Comparison of ENCODE assay signal across 17 cellular contexts in the genomic region with DNA sequence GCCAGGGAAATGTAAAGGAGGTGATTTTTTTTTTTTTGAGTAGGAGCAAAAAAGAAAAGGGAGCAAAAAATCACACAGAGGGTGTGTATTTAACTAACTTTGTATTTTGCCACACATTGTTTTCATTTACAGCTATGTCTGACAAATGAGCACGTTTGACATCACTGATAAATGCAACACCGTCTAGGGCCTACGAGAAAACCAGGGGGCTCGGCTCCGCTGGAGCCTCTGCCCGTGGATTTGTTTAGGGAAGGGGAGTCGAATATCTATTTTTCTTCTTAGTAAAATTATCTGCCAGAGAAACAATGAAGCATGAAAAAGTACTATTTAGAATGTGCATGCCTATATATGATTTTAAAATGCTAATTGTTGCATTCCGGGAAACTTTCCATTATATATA. TPM values are rescaled to one million over a fixed set of nuclear protein-coding genes. Genes with fewer than 3 reads are reported as not detected.
DNase-seq lines count a peak whose midpoint lies in the region; ATAC-seq and TF ChIP-seq lines count a peak whose summit lies in the region.
"Had no signal": no experiment of that assay in that cellular context is flagged by ENCODE, and none has a peak within 500 bp of the region (broad histone marks: within the 10 kb centered on the region; RNA-seq: fewer than 3 reads in every experiment).

No MANE protein-coding gene starts in this region.

- ATAC-seq in activated T-cell treated with anti-CD3 and anti-CD28 coated beads, Interleukin-2, amount 50 U/mL, for 4 hours, result no peak
- ATAC-seq in GM18907 (IDR thresholded peaks at IDR 0.05; ENCODE audit: unreplicated experiment), result no peak
- no peak for ATAC-seq in HG03097 (IDR thresholded peaks at IDR 0.05; ENCODE audit: low FRiP score, unreplicated experiment)
- ATAC-seq: naive thymus-derived CD4-positive, alpha-beta T cell had no signal

- peaks cover 26% of the 10 kb centered on the region for H3K36me3 Mint-ChIP-seq in activated T-cell treated with anti-CD3 and anti-CD28 coated beads, Interleukin-2, amount 50 U/mL, for 4 hours (ENCODE audit: insufficient read depth)
- peaks cover 50% of the 10 kb centered on the region for H3K36me3 Mint-ChIP-seq in nephron (ENCODE audit: low read depth)

- H3K9me3 ChIP-seq in adipocyte (ENCODE audit: control insufficient read depth, low read length) (no peaks in the 10 kb centered on the region), thyroid gland (no peaks in the 10 kb centered on the region)

- no peak for TF ChIP-seq POLR2A in thyroid gland (IDR thresholded peaks at IDR 0.05)

- H3K9ac ChIP-seq in adipocyte (ENCODE audit: low read length), result peak overlapping the region; percentile 93

- H3K27ac ChIP-seq in thyroid gland, result peak overlapping the region in 2 of 3 donors; percentile 93 to 98

- no peak for TF ChIP-seq CTCF in nephron (IDR thresholded peaks at IDR 0.05; ENCODE audit: unreplicated experiment in 3 of 3)
- no peak for TF ChIP-seq CTCF in thyroid gland (IDR thresholded peaks at IDR 0.05)

- H3K27me3 ChIP-seq in adipocyte (replicated peaks; ENCODE audit: control insufficient read depth, insufficient read depth, low read length) (no peaks in the 10 kb centered on the region), thyroid gland (no peaks in the 10 kb centered on the region)

- no peak for DNase-seq in activated T-cell treated with anti-CD3 and anti-CD28 coated beads, Interleukin-2, amount 50 U/mL, for 4 hours
- no peak for DNase-seq in activated T-cell treated with anti-CD3 and anti-CD28 coated beads, Interleukin-2, amount 50 U/mL, for 1 hour
- no peak for DNase-seq in adipocyte (ENCODE audit: low read depth)
- no peak for DNase-seq in thyroid gland
- DNase-seq in NCI-H1694 treated with DMSO at 0.1 percent for 48 hours (lab: John Stamatoyannopoulos, UW), result no peak
- DNase-seq: activated CD4-positive, alpha-beta T cell treated with anti-CD3 and anti-CD28 coated beads for 1 hour; DND-41; effector CD4-positive, alpha-beta T cell; naive thymus-derived CD4-positive, alpha-beta T cell; NCI-H1694; SHP77 treated with DMSO at 0.1 percent for 48 hours; stimulated activated CD4-positive, alpha-beta T cell treated with anti-CD3 and anti-CD28 coated beads, Interleukin-4, amount 100 ng/mL, for 1 hour; trophoblast cell had no signal

- peaks cover 34% of the 10 kb centered on the region for H3K4me1 Mint-ChIP-seq in activated T-cell treated with anti-CD3 and anti-CD28 coated beads, Interleukin-2, amount 50 U/mL, for 4 hours (ENCODE audit: low read depth)
- H3K4me1 Mint-ChIP-seq in nephron, result peaks cover 40% of the 10 kb centered on the region

- intact Hi-C loops in thyroid gland (cut with DNase I), result no loop called here

- peaks cover 15% of the 10 kb centered on the region for H3K27me3 Mint-ChIP-seq in activated T-cell treated with anti-CD3 and anti-CD28 coated beads, Interleukin-2, amount 50 U/mL, for 4 hours (ENCODE audit: low read depth)
- H3K27me3 Mint-ChIP-seq in nephron (ENCODE audit: low read depth), result peaks cover 19% of the 10 kb centered on the region

- H3K4me3 ChIP-seq in adipocyte (ENCODE audit: low read length), result peak overlapping the region; percentile 68
- no peak overlapping the region for H3K4me3 ChIP-seq in thyroid gland (replicated peaks in 1 of 3)

- H3K9me3 Mint-ChIP-seq in activated T-cell treated with anti-CD3 and anti-CD28 coated beads, Interleukin-2, amount 50 U/mL, for 4 hours, result no peaks in the 10 kb centered on the region
- no peaks in the 10 kb centered on the region for H3K9me3 Mint-ChIP-seq in nephron
- H3K9me3 Mint-ChIP-seq: naive thymus-derived CD4-positive, alpha-beta T cell had no signal

- peaks cover 39% of the 10 kb centered on the region for H3K4me1 ChIP-seq in adipocyte (ENCODE audit: control insufficient read depth, insufficient read depth, low read length)
- peaks cover 29 to 37% of the 10 kb centered on the region in 2 donors for H3K4me1 ChIP-seq in thyroid gland

- H3K36me3 ChIP-seq in adipocyte (ENCODE audit: control insufficient read depth, insufficient read depth, low read length, severe bottlenecking), result no peaks in the 10 kb centered on the region
- peaks cover 0 to 3% of the 10 kb centered on the region in 2 donors for H3K36me3 ChIP-seq in thyroid gland

- peak overlapping the region in 1 of 3 experiments; percentile 15 for H3K27ac Mint-ChIP-seq in nephron
- H3K27ac Mint-ChIP-seq: CD14-positive monocyte had no signal

- peak overlapping the region; percentile 2 for H3K4me3 Mint-ChIP-seq in activated T-cell treated with anti-CD3 and anti-CD28 coated beads, Interleukin-2, amount 50 U/mL, for 4 hours
- H3K4me3 Mint-ChIP-seq in nephron, result peak overlapping the region; percentile 33 to 56 (median 51)

- WGBS in thyroid gland, 2 donors, result 85 to 88% methylated on average over 8 of the region's 8 CpGs

RNA-seq across cellular contexts. Expression of gene MAF, which starts 6.8 kb away (rescaled TPM):
- 100 to 1,000 TPM in 2 of 3 donors, 10 to 100 TPM in 1; 71.5 to 148 (median 141) TPM for total RNA-seq in activated T-cell treated with anti-CD3 and anti-CD28 coated beads, Interleukin-2, amount 50 U/mL, for 4 hours
- 100 to 1,000 TPM in 1 of 4 donors, 10 to 100 TPM in 3; 59.7 to 158 (median 67.1) TPM for total RNA-seq in thyroid gland
